In the genomic region with DNA sequence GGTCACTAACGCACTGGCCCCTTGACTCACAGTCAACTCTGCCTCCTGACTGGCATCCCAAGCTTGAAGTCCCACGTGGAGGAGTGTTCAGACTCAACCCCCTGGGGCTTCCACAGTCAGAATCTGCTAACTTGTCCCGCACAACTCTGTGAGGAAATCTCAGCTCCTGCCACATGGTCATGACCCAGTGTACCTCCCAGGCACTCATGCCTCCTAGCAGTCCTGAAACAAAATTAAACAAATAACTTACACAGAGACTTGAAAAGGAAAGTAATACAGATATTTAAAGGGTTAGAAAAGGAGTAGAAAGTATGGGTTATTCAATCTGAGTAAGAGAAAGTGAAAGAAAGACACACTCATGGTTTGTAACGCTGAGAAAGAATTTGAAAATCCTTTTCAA, we compare ENCODE assay signal across 8 cellular contexts.
DNase-seq lines count a peak whose midpoint lies in the region; ATAC-seq lines count a peak whose summit lies in the region.

No MANE protein-coding gene starts in this region.

- H3K27me3 Mint-ChIP-seq in T-helper 2 cell treated with Interferon-gamma antibody and Interleukin-4, amounts not matched to agents 5 μg/mL and 100 μg/mL, for 36 hours (ENCODE audit: low read depth): peaks cover 8% of the 10 kb centered on the region

- peak overlapping the region; percentile 68 for H3K4me3 Mint-ChIP-seq in T-helper 2 cell treated with Interferon-gamma antibody and Interleukin-4, amounts not matched to agents 5 μg/mL and 100 μg/mL, for 36 hours

- peaks cover 15% of the 10 kb centered on the region for H3K4me1 Mint-ChIP-seq in T-helper 2 cell treated with Interferon-gamma antibody and Interleukin-4, amounts not matched to agents 5 μg/mL and 100 μg/mL, for 36 hours (ENCODE audit: low read depth)

- DNase-seq in T-helper 2 cell treated with Interferon-gamma antibody and Interleukin-4, amounts not matched to agents 5 μg/mL and 100 μg/mL, for 36 hours (ENCODE audit: low spot score): no peak
- DNase-seq in iris pigment epithelial cell (ENCODE audit: low read depth) (peak; percentile 67), NCI-H2196 (lab: John Stamatoyannopoulos, UW; ENCODE audit: unreplicated experiment) (no peak), SW 1271 (lab: John Stamatoyannopoulos, UW) (no peak), head of caudate nucleus (no peak)

- H3K27ac Mint-ChIP-seq in T-helper 2 cell treated with Interferon-gamma antibody and Interleukin-4, amounts not matched to agents 5 μg/mL and 100 μg/mL, for 36 hours: peak overlapping the region; percentile 26

- intact Hi-C loops in head of caudate nucleus (cut with DNase I): no loop called here

- H3K36me3 Mint-ChIP-seq in T-helper 2 cell treated with Interferon-gamma antibody and Interleukin-4, amounts not matched to agents 5 μg/mL and 100 μg/mL, for 36 hours (ENCODE audit: low read depth): peaks cover 2% of the 10 kb centered on the region

- H3K9me3 Mint-ChIP-seq in T-helper 2 cell treated with Interferon-gamma antibody and Interleukin-4, amounts not matched to agents 5 μg/mL and 100 μg/mL, for 36 hours: no peaks in the 10 kb centered on the region

- ATAC-seq in GM18498 (IDR thresholded peaks at IDR 0.05; ENCODE audit: unreplicated experiment) (peak; percentile 66), GM21367 (IDR thresholded peaks at IDR 0.05; ENCODE audit: unreplicated experiment) (peak; percentile 63), GM19455 (IDR thresholded peaks at IDR 0.05; ENCODE audit: unreplicated experiment) (no peak)
